18 cellular contexts compared by ENCODE assay signal in genomic region chr7:78080811-78081210, GRCh38.
"Had no signal": no experiment of that assay in that cellular context is flagged by ENCODE, and none has a peak within 500 bp of the region (broad histone marks: within the 10 kb centered on the region; RNA-seq: fewer than 3 reads in every experiment).

No MANE protein-coding gene starts in this region.

- H3K36me3 ChIP-seq: ascending aorta, prostate gland had no signal

- ATAC-seq: activated CD8-positive, alpha-beta T cell treated with anti-CD3 and anti-CD28 coated beads for 36 hours; activated T-cell treated with anti-CD3 and anti-CD28 coated beads, Interleukin-2, amount 50 U/mL, for 72 hours; effector memory CD8-positive, alpha-beta T cell; left colon; mucosa of descending colon; natural killer cell had no signal

- H3K4me3 ChIP-seq: ascending aorta, lung, mucosa of descending colon, prostate gland, testis had no signal

- H3K4me1 ChIP-seq: ascending aorta, prostate gland, testis had no signal

- H3K27me3 ChIP-seq: ascending aorta, testis had no signal

- DNase-seq: activated CD4-positive, alpha-beta T cell treated with anti-CD3 and anti-CD28 coated beads for 4 hours; activated CD8-positive, alpha-beta memory T cell treated with anti-CD3 and anti-CD28 coated beads, Interleukin-2, amount 50 U/mL, for 4 hours; activated CD8-positive, alpha-beta T cell treated with anti-CD3 and anti-CD28 coated beads for 36 hours; activated gamma-delta T cell treated with Interleukin-2 at 50 U/mL for 16 hours; activated naive CD8-positive, alpha-beta T cell treated with anti-CD3 and anti-CD28 coated beads for 36 hours; activated T-cell treated with anti-CD3 and anti-CD28 coated beads, Interleukin-2, amount 50 U/mL, for 72 hours; cortex of kidney; effector memory CD8-positive, alpha-beta T cell; glutamatergic neuron; left colon; mucosa of descending colon; natural killer cell; stimulated activated CD4-positive, alpha-beta T cell treated with anti-CD3 and anti-CD28 coated beads, Interleukin-4, amount 100 ng/mL, for 1 hour; stimulated activated CD8-positive, alpha-beta memory T cell treated with anti-CD3 and anti-CD28 coated beads, Interleukin-4, amount 100 ng/mL, for 48 hours; testis had no signal

- H3K27ac ChIP-seq: ascending aorta, prostate gland, testis had no signal

- H3K9me3 ChIP-seq: ascending aorta, mucosa of descending colon, prostate gland, testis had no signal
